1 cellular context compared by ENCODE assay signal in the genomic region with DNA sequence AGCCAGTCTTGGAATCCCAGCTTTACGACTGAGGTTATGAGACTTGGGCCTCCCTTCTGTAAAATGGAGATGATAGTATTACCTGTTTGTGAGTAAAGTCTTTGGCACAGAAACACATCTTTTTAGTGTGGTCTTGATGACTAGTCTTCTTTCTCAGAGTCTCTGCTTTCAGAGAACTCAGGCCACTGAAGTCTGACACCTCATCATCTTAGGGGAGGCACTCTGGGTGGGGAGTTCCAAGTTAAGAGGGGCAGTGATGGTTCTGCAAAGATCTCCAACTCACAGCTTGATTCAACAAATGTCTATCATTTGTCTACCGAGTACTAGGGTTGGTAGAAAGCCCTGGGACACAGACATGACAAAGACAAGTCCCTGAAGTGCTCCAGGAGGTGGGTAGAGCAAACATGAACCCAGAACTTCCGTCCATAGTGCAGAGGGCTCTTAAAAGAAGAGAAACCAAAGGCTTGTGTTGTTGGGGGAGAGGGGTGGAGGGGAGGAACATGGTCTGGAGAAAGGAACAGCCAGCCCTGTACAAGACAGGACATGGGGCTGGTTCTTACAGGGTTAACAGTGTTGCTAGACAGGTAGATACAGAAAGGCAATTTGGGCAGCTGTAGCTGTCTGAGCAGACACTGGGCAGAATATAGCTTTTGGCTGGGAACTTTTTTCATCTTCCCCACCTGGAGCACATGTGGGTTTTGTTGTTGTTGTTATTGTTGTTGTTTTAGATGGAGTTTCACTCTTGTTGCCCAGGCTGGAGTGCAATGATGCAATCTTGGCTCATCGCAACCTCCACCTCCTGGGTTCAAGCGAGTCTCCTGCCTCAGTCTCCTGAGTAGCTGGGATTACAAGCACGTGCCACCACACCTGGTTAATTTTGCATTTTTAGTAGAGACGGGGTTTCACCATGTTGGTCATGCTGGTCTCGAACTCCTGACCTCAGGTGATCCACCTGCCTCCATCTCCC.
TF ChIP-seq lines count a peak whose summit lies in the region.

No MANE protein-coding gene starts in this region.

TF ChIP-seq in SK-N-SH treated with all-trans-retinoic acid at 6 μM for 48 hours, 23 proteins besides CTCF, POLR2A, EP300 and RAD21 (continued from another document):
- TF ChIP-seq, protein P1, sequence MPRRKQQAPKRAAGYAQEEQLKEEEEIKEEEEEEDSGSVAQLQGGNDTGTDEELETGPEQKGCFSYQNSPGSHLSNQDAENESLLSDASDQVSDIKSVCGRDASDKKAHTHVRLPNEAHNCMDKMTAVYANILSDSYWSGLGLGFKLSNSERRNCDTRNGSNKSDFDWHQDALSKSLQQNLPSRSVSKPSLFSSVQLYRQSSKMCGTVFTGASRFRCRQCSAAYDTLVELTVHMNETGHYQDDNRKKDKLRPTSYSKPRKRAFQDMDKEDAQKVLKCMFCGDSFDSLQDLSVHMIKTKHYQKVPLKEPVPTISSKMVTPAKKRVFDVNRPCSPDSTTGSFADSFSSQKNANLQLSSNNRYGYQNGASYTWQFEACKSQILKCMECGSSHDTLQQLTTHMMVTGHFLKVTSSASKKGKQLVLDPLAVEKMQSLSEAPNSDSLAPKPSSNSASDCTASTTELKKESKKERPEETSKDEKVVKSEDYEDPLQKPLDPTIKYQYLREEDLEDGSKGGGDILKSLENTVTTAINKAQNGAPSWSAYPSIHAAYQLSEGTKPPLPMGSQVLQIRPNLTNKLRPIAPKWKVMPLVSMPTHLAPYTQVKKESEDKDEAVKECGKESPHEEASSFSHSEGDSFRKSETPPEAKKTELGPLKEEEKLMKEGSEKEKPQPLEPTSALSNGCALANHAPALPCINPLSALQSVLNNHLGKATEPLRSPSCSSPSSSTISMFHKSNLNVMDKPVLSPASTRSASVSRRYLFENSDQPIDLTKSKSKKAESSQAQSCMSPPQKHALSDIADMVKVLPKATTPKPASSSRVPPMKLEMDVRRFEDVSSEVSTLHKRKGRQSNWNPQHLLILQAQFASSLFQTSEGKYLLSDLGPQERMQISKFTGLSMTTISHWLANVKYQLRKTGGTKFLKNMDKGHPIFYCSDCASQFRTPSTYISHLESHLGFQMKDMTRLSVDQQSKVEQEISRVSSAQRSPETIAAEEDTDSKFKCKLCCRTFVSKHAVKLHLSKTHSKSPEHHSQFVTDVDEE (CRISPR knock-in tag; IDR thresholded peaks at IDR 0.05): no peak
- TF ChIP-seq ZFP3 (CRISPR knock-in tag; IDR thresholded peaks at IDR 0.05): no peak
- TF ChIP-seq TOX (CRISPR knock-in tag; IDR thresholded peaks at IDR 0.05; ENCODE audit: borderline replicate concordance): no peak
- TF ChIP-seq ARNTL (CRISPR knock-in tag; IDR thresholded peaks at IDR 0.05; ENCODE audit: borderline replicate concordance, low read depth): no peak
- TF ChIP-seq PPARA (CRISPR knock-in tag; IDR thresholded peaks at IDR 0.05; ENCODE audit: borderline replicate concordance): no peak
- TF ChIP-seq CSDC2 (CRISPR knock-in tag; IDR thresholded peaks at IDR 0.05): no peak
- TF ChIP-seq ZNF565 (CRISPR knock-in tag; conservative IDR thresholded peaks at IDR 0.05; ENCODE audit: low read depth): no peak
